In the genomic region with DNA sequence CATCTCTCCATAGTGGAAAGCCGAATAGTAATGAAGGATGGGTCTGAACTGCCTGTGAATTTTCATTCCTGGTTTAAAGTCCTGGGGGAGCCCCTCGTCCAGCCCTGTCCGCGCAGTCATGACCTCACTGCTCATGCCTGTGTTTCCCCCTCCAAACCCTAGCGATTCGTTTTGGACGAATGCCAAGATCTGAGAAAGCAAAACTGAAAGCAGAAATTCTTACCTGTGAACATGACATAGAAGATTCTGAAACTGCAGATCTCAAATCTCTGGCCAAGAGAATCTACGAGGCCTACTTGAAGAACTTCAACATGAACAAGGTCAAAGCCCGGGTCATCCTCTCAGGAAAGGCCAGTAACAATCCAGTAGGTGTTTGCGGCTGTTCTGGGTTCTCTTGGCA, we compare ENCODE assay signal across 21 cellular contexts. TPM values are rescaled to one million over a fixed set of nuclear protein-coding genes. Genes with fewer than 3 reads are reported as not detected.
A peak's percentile ranks its signal among the peaks of the same experiment; 100 is the strongest.
DNase-seq lines count a peak whose midpoint lies in the region; ATAC-seq and TF ChIP-seq lines count a peak whose summit lies in the region.
"Had no signal": no experiment of that assay in that cellular context is flagged by ENCODE, and none has a peak within 500 bp of the region (broad histone marks: within the 10 kb centered on the region; RNA-seq: fewer than 3 reads in every experiment).

No MANE protein-coding gene starts in this region.

- no peak for TF ChIP-seq POLR2A in erythroblast (IDR thresholded peaks at IDR 0.05; ENCODE audit: low read length)

- H3K36me3 Mint-ChIP-seq in activated T-cell treated with anti-CD3 and anti-CD28 coated beads, Interleukin-2, amount 50 U/mL, for 72 hours (ENCODE audit: insufficient read depth in 2 of 2), result peaks cover 2 to 5% of the 10 kb centered on the region in 2 donors

- peak overlapping the region; percentile 13 for H3K27ac ChIP-seq in KOPT-K1 (ENCODE audit: low read depth, low read length, poor library complexity, severe bottlenecking)
- H3K27ac ChIP-seq in OCI-LY1 (ENCODE audit: low read depth, low read length, poor library complexity, severe bottlenecking), result peak overlapping the region; percentile 32
- H3K27ac ChIP-seq: upper lobe of right lung had no signal

- H3K9me2 ChIP-seq in OCI-LY1 (ENCODE audit: low read depth, low read length), result no peaks in the 10 kb centered on the region

- H3K9me3 ChIP-seq in KOPT-K1 (ENCODE audit: insufficient read depth, low read length, poor library complexity, severe bottlenecking) (no peaks in the 10 kb centered on the region), OCI-LY1 (ENCODE audit: low read length) (no peaks in the 10 kb centered on the region)
- H3K9me3 ChIP-seq: upper lobe of right lung had no signal

- no peak overlapping the region for H3K4me2 ChIP-seq in OCI-LY1 (ENCODE audit: low read length)

- no peaks in the 10 kb centered on the region for H3K79me2 ChIP-seq in OCI-LY1 (ENCODE audit: insufficient read depth, low read length)

- H3K4me1 Mint-ChIP-seq in activated T-cell treated with anti-CD3 and anti-CD28 coated beads, Interleukin-2, amount 50 U/mL, for 72 hours (ENCODE audit: low read depth), result peaks cover 24% of the 10 kb centered on the region

- H3K9me3 Mint-ChIP-seq in activated T-cell treated with anti-CD3 and anti-CD28 coated beads, Interleukin-2, amount 50 U/mL, for 72 hours, result no peaks in the 10 kb centered on the region
- H3K9me3 Mint-ChIP-seq: activated naive CD8-positive, alpha-beta T cell treated with anti-CD3 and anti-CD28 coated beads, Interleukin-2, amount 50 U/mL, for 24 hours; brain; CD8-positive, alpha-beta T cell had no signal

- no peak overlapping the region for H3K27ac Mint-ChIP-seq in activated T-cell treated with anti-CD3 and anti-CD28 coated beads, Interleukin-2, amount 50 U/mL, for 72 hours
- H3K27ac Mint-ChIP-seq: activated naive CD8-positive, alpha-beta T cell treated with anti-CD3 and anti-CD28 coated beads, Interleukin-2, amount 50 U/mL, for 24 hours; brain; CD8-positive, alpha-beta T cell had no signal

- no peak overlapping the region for H3K9ac ChIP-seq in OCI-LY1 (ENCODE audit: low read length)

- H3K4me3 ChIP-seq in OCI-LY1 (ENCODE audit: low read depth, low read length, poor library complexity, severe bottlenecking), result no peak overlapping the region
- no peak overlapping the region for H3K4me3 ChIP-seq in H7 (ENCODE audit: insufficient read depth, low read depth, low read length)
- H3K4me3 ChIP-seq: upper lobe of right lung had no signal

- no peaks in the 10 kb centered on the region for H3K27me3 Mint-ChIP-seq in activated T-cell treated with anti-CD3 and anti-CD28 coated beads, Interleukin-2, amount 50 U/mL, for 72 hours (ENCODE audit: low read depth)
- H3K27me3 Mint-ChIP-seq: activated naive CD8-positive, alpha-beta T cell treated with anti-CD3 and anti-CD28 coated beads, Interleukin-2, amount 50 U/mL, for 24 hours; brain; naive thymus-derived CD4-positive, alpha-beta T cell had no signal

- DNase-seq in activated T-cell treated with anti-CD3 and anti-CD28 coated beads, Interleukin-2, amount 50 U/mL, for 72 hours, result peak in 1 of 2 donors; percentile 28
- no peak for DNase-seq in activated T-cell treated with anti-CD3 and anti-CD28 coated beads for 4 hours
- DNase-seq in erythroblast (lab: John Stamatoyannopoulos, UW), result peak; percentile 21 to 41
- DNase-seq in NK-92 (lab: John Stamatoyannopoulos, UW; ENCODE audit: unreplicated experiment), result no peak
- no peak for DNase-seq in H7
- DNase-seq: activated CD4-positive, alpha-beta T cell treated with anti-CD3 and anti-CD28 coated beads for 1 hour; activated naive CD8-positive, alpha-beta T cell treated with anti-CD3 and anti-CD28 coated beads, Interleukin-2, amount 50 U/mL, for 24 hours; CD8-positive, alpha-beta T cell; DMS79; kidney; mesenchymal stem cell; NCI-H2171; stimulated activated CD4-positive, alpha-beta T cell treated with anti-CD3 and anti-CD28 coated beads, Interleukin-12 subunit alpha, Interleukin-12 subunit beta, amount 100 ng/mL, for 4 hours; stimulated activated CD8-positive, alpha-beta memory T cell treated with anti-CD3 and anti-CD28 coated beads, Interleukin-4, amount 100 ng/mL, for 48 hours; upper lobe of right lung had no signal

- no peaks in the 10 kb centered on the region for H3K27me3 ChIP-seq in OCI-LY1 (ENCODE audit: insufficient read depth, low read length)
- H3K27me3 ChIP-seq in H7 (ENCODE audit: control insufficient read depth, insufficient read depth, low read length), result no peaks in the 10 kb centered on the region
- H3K27me3 ChIP-seq: upper lobe of right lung had no signal

- H3K4me1 ChIP-seq in OCI-LY1 (ENCODE audit: insufficient read depth, low read length, severe bottlenecking), result peaks cover 9% of the 10 kb centered on the region
- H3K4me1 ChIP-seq: upper lobe of right lung had no signal

- H4K20me1 ChIP-seq in OCI-LY1 (ENCODE audit: insufficient read depth, low read length), result no peaks in the 10 kb centered on the region

- TF ChIP-seq CTCF in OCI-LY1 (IDR thresholded peaks at IDR 0.05; ENCODE audit: low read length), result no peak

- no peak overlapping the region for H3K4me3 Mint-ChIP-seq in activated T-cell treated with anti-CD3 and anti-CD28 coated beads, Interleukin-2, amount 50 U/mL, for 72 hours
- H3K4me3 Mint-ChIP-seq: activated naive CD8-positive, alpha-beta T cell treated with anti-CD3 and anti-CD28 coated beads, Interleukin-2, amount 50 U/mL, for 24 hours; brain; CD8-positive, alpha-beta T cell had no signal

- ATAC-seq in activated T-cell treated with anti-CD3 and anti-CD28 coated beads, Interleukin-2, amount 50 U/mL, for 72 hours (replicated peaks in 1 of 2), result peak; percentile 13 to 35
- ATAC-seq: activated naive CD8-positive, alpha-beta T cell treated with anti-CD3 and anti-CD28 coated beads, Interleukin-2, amount 50 U/mL, for 24 hours; CD8-positive, alpha-beta T cell; HCT116; naive thymus-derived CD4-positive, alpha-beta T cell; upper lobe of right lung had no signal

- H3K36me3 ChIP-seq in KOPT-K1 (ENCODE audit: insufficient read depth, low read length) (no peaks in the 10 kb centered on the region), OCI-LY1 (ENCODE audit: insufficient read depth, low read length) (peaks cover 31% of the 10 kb centered on the region), H7 (replicated peaks; ENCODE audit: control insufficient read depth, insufficient read depth, low read length) (no peaks in the 10 kb centered on the region)

- H2AFZ ChIP-seq in OCI-LY1 (ENCODE audit: low read length), result no peak overlapping the region

- no peaks in the 10 kb centered on the region for H3F3A ChIP-seq in OCI-LY1 (ENCODE audit: insufficient read depth, low read length)

RNA-seq across cellular contexts. Expression of gene CDPF1, which starts 30.4 kb away (rescaled TPM):
- total RNA-seq in activated T-cell treated with anti-CD3 and anti-CD28 coated beads, Interleukin-2, amount 50 U/mL, for 72 hours, result 10 to 100 TPM; 13.1 to 14.9 TPM
- total RNA-seq in H7 (2014; rRNA removed; shearing (Covaris generic)), result 24.5 and 29.3 TPM in 2 replicates

RNA-seq across cellular contexts. Expression of gene PKDREJ, which starts 43.5 kb away (rescaled TPM):
- total RNA-seq in activated T-cell treated with anti-CD3 and anti-CD28 coated beads, Interleukin-2, amount 50 U/mL, for 72 hours, result not detected
- total RNA-seq in H7 (2014; rRNA removed; shearing (Covaris generic)), result 0.07 TPM in 1 of 2 replicates, not detected in the other
- total RNA-seq: CD8-positive, alpha-beta T cell; naive thymus-derived CD4-positive, alpha-beta T cell; osteoblast; upper lobe of right lung had no signal

RNA-seq across cellular contexts. Expression of gene TTC38, which starts 48.2 kb away (rescaled TPM):
- 10 to 100 TPM; 10.1 to 16.5 TPM for total RNA-seq in activated T-cell treated with anti-CD3 and anti-CD28 coated beads, Interleukin-2, amount 50 U/mL, for 72 hours
- 21.8 and 24.0 TPM in 2 replicates for total RNA-seq in H7 (2014; rRNA removed; shearing (Covaris generic))

Comparison
In these comparisons a context has a peak if more than half of its experiments do, and no peak if none do; other contexts are left out.
1. DNase-seq: peak in erythroblast (2 of 2); none in activated T-cell treated with anti-CD3 and anti-CD28 coated beads for 4 hours (single experiment), NK-92 (single experiment) and H7 (single experiment).